ENCODE assay signal across 27 cellular contexts in the genomic region with DNA sequence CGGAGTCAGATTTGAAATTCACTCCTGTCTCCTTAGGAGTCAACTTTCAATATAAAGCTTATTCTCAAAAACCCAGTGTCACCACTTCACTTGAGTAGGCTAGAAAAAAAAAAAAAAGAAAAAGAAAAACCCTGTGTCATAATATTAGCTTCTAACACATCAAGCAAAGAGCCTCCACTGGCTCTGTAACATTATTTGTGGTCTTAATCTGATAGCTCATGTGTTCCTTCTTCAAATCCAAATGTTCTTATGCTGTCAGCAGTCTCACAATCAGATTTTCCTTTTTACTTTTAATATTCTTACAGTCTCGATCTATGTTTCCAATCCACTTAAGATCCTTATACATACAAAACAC. TPM values are rescaled to one million over a fixed set of nuclear protein-coding genes. Genes with fewer than 3 reads are reported as not detected.
A peak's percentile ranks its signal among the peaks of the same experiment; 100 is the strongest.
DNase-seq lines count a peak whose midpoint lies in the region; ATAC-seq, FAIRE-seq and TF ChIP-seq lines count a peak whose summit lies in the region.
"Had no signal": no experiment of that assay in that cellular context is flagged by ENCODE, and none has a peak within 500 bp of the region (broad histone marks: within the 10 kb centered on the region; RNA-seq: fewer than 3 reads in every experiment).

No MANE protein-coding gene starts in this region.

- no peak for FAIRE-seq in K562 (lab: Jason Lieb, UNC)
- FAIRE-seq: colon, GM12891 had no signal

- no peak overlapping the region for H3K27ac ChIP-seq in HCT116 (ENCODE audit: low read depth, low read length)
- H3K27ac ChIP-seq in K562 (ENCODE audit: extremely low read depth, low read depth, low read length), result peak overlapping the region; percentile 65
- peak overlapping the region; percentile 51 for H3K27ac ChIP-seq in neutrophil
- H3K27ac ChIP-seq: heart left ventricle, PC-9, skin epidermis, upper lobe of right lung had no signal

- no peak overlapping the region for H3K4me3 Mint-ChIP-seq in activated T-cell treated with anti-CD3 and anti-CD28 coated beads, Interleukin-2, amount 50 U/mL, for 72 hours
- H3K4me3 Mint-ChIP-seq: activated B cell treated with CpG ODN at 0.5 μM for 24 hours; effector memory CD8-positive, alpha-beta T cell had no signal

- H3K9me3 ChIP-seq in HCT116 (ENCODE audit: control insufficient read depth in 1 of 2, insufficient read depth in 1 of 2, low read depth in 1 of 2, low read length in 2 of 2), result no peaks in the 10 kb centered on the region
- no peaks in the 10 kb centered on the region for H3K9me3 ChIP-seq in K562 (replicated peaks; ENCODE audit: control insufficient read depth, insufficient read depth, low read depth, low read length)
- H3K9me3 ChIP-seq in neutrophil, result no peaks in the 10 kb centered on the region
- H3K9me3 ChIP-seq: HAP-1, heart left ventricle, upper lobe of right lung had no signal

- H3K9me3 Mint-ChIP-seq in activated T-cell treated with anti-CD3 and anti-CD28 coated beads, Interleukin-2, amount 50 U/mL, for 72 hours, result no peaks in the 10 kb centered on the region
- H3K9me3 Mint-ChIP-seq: activated B cell treated with CpG ODN at 0.5 μM for 24 hours; effector memory CD8-positive, alpha-beta T cell had no signal

- intact Hi-C loops in HCT116 (cut with micrococcal nuclease), result no loop called here
- intact Hi-C loops in K562 (cut with micrococcal nuclease), result loop anchor here (2.0 to 5.0 kb wide), 2 partner anchors 23 to 103 kb away; a partner anchor contains a TSS

- 69% methylated on average over 2 of the region's 2 CpGs for WGBS in K562 (ENCODE audit: insufficient coverage, low coverage, missing lambda C conversion rate)

- H3K9me1 ChIP-seq in K562 (ENCODE audit: control insufficient read depth, insufficient read depth, low read length), result no peaks in the 10 kb centered on the region

- RAD21 ChIA-PET in HCT116 (lab: Charles Lee; ENCODE audit: low non-redundant PET in 1 of 2, low total read pairs in 2 of 2, uncharacterized antibody in 2 of 2, unreplicated experiment in 2 of 2), result no interaction called here

- no peaks in the 10 kb centered on the region for H3K27me3 ChIP-seq in HCT116 (ENCODE audit: insufficient read depth, low read length)
- H3K27me3 ChIP-seq in K562 (ENCODE audit: control insufficient read depth in 2 of 2, insufficient read depth in 2 of 2, low read length in 2 of 2), result no peaks in the 10 kb centered on the region
- H3K27me3 ChIP-seq in neutrophil, result no peaks in the 10 kb centered on the region
- H3K27me3 ChIP-seq: heart left ventricle, upper lobe of right lung had no signal

- peaks cover 7 to 49% of the 10 kb centered on the region in 2 donors for H3K36me3 Mint-ChIP-seq in activated T-cell treated with anti-CD3 and anti-CD28 coated beads, Interleukin-2, amount 50 U/mL, for 72 hours (ENCODE audit: insufficient read depth in 2 of 2)

- H3K9ac ChIP-seq in HCT116 (ENCODE audit: low read length) (no peak overlapping the region), K562 (ENCODE audit: insufficient read depth in 1 of 2, low read depth in 2 of 2, low read length in 2 of 2) (peak overlapping the region in 1 of 2 experiments; percentile 1; a peak in 1 of 4 replicates)

- TF ChIP-seq POLR2A in HCT116 (IDR thresholded peaks at IDR 0.05; ENCODE audit: borderline replicate concordance, extremely low read depth, insufficient read depth, insufficient read length) (no peak), K562 (conservative IDR thresholded peaks at IDR 0.05) (no peak)

- no peaks in the 10 kb centered on the region for H3K9me2 ChIP-seq in HCT116 (ENCODE audit: insufficient read depth)

- no peak for DNase-seq in activated T-cell treated with anti-CD3 and anti-CD28 coated beads, Interleukin-2, amount 50 U/mL, for 72 hours
- DNase-seq in activated T-cell treated with anti-CD3 and anti-CD28 coated beads, Interleukin-2, amount 50 U/mL, for 48 hours, result no peak
- DNase-seq in HCT116 (ENCODE audit: low read depth, low spot score) (no peak), K562 (ENCODE audit: extremely low read depth in 1 of 4, low spot score in 3 of 4) (no peak), COLO829 (ENCODE audit: low spot score) (no peak)
- no peak for DNase-seq in effector CD8-positive, alpha-beta T cell (lab: John Stamatoyannopoulos, UW)
- DNase-seq: ACHN; activated B cell treated with CpG ODN at 0.5 μM for 24 hours; activated T-cell treated with anti-CD3 and anti-CD28 coated beads, Interleukin-2, amount 50 U/mL, for 1 hour; Calu3; effector memory CD8-positive, alpha-beta T cell; heart left ventricle; NCI-H1105 treated with DMSO at 0.1 percent for 48 hours; NCI-H2081; NCI-H510A treated with DMSO at 0.1 percent for 48 hours; PC-9; Right ventricle myocardium superior; stimulated activated CD4-positive, alpha-beta T cell treated with anti-CD3 and anti-CD28 coated beads, Interleukin-1b, Interleukin-23, amount 100 ng/mL, for 48 hours; substantia nigra; T1000; upper lobe of right lung had no signal

- BruUV-seq in HCT116 (replicated peaks; lab: Mats Ljungman, UMichigan) (TSS peak; percentile 5), K562 (replicated peaks; lab: Mats Ljungman, UMichigan) (no TSS peak)

- peak overlapping the region; percentile 41 for H3K27ac Mint-ChIP-seq in activated T-cell treated with anti-CD3 and anti-CD28 coated beads, Interleukin-2, amount 50 U/mL, for 72 hours

- H3K4me3 ChIP-seq in HCT116 (replicated peaks in 1 of 2; ENCODE audit: low read depth in 1 of 2, low read length in 2 of 2), result no peak overlapping the region
- no peak overlapping the region for H3K4me3 ChIP-seq in K562
- no peak overlapping the region for H3K4me3 ChIP-seq in neutrophil (ENCODE audit: low read depth in 1 of 2, low read length in 1 of 2)
- H3K4me3 ChIP-seq: HAP-1, heart left ventricle, PC-9, skin epidermis, upper lobe of right lung had no signal

- POLR2A ChIA-PET in HCT116 (lab: Charles Lee), result no interaction called here
- POLR2A ChIA-PET in K562 (lab: Yijun Ruan, JAX), result interaction anchor here (0.6 to 3.9 kb wide), 5 partner anchors 9 to 25 kb away, joined by 3 to 10 read pairs (median 4); no protein-coding TSS in a partner anchor

- H4K20me1 ChIP-seq in HCT116 (ENCODE audit: insufficient read depth), result no peaks in the 10 kb centered on the region
- H4K20me1 ChIP-seq in K562 (replicated peaks; ENCODE audit: control insufficient read depth, insufficient read depth, low read length), result no peaks in the 10 kb centered on the region

- TF ChIP-seq RAD21 in HCT116 (IDR thresholded peaks at IDR 0.05; ENCODE audit: low read depth) (no peak), K562 (CRISPR knock-in tag; conservative IDR thresholded peaks at IDR 0.05 in 1 of 2, IDR thresholded peaks at IDR 0.05 in 1 of 2) (no peak)

- in situ Hi-C loops in K562 (cut with MboI), result no loop called here

- TF ChIP-seq CTCF in HCT116 (IDR thresholded peaks at IDR 0.05 in 2 of 3, conservative IDR thresholded peaks at IDR 0.05 in 1 of 3; ENCODE audit: borderline replicate concordance in 1 of 3, insufficient read depth in 1 of 3, low read depth in 2 of 3, low read length in 2 of 3), result no peak
- TF ChIP-seq CTCF in K562 (IDR thresholded peaks at IDR 0.05 in 2 of 3, conservative IDR thresholded peaks at IDR 0.05 in 1 of 3; ENCODE audit: insufficient read depth in 2 of 3, low read depth in 1 of 3, low read length in 3 of 3), result no peak
- TF ChIP-seq CTCF in neutrophil (IDR thresholded peaks at IDR 0.05), result no peak

- H3K36me3 ChIP-seq in HCT116 (ENCODE audit: control insufficient read depth in 1 of 2, insufficient read depth in 2 of 2, low read length in 2 of 2), result peaks cover 27 to 53% of the 10 kb centered on the region in 2 experiments; a peak in 3 of 4 replicates
- peaks cover 88% of the 10 kb centered on the region for H3K36me3 ChIP-seq in K562 (ENCODE audit: control insufficient read depth, insufficient read depth, low read length)
- H3K36me3 ChIP-seq in neutrophil, result peaks cover 59% of the 10 kb centered on the region

- H2AFZ ChIP-seq in HCT116 (ENCODE audit: low read depth, low read length, poor library complexity, severe bottlenecking) (no peak overlapping the region), K562 (ENCODE audit: low read depth, low read length) (no peak overlapping the region)
- H2AFZ ChIP-seq: PC-9 had no signal

- H3K4me1 Mint-ChIP-seq in activated T-cell treated with anti-CD3 and anti-CD28 coated beads, Interleukin-2, amount 50 U/mL, for 72 hours (ENCODE audit: low read depth), result peaks cover 25% of the 10 kb centered on the region

- no peak for TF ChIP-seq EP300 in K562 (IDR thresholded peaks at IDR 0.05; ENCODE audit: low read length)

- no peak for ATAC-seq in activated T-cell treated with anti-CD3 and anti-CD28 coated beads, Interleukin-2, amount 50 U/mL, for 72 hours (replicated peaks in 1 of 2)
- ATAC-seq in HCT116, result no peak
- peak; percentile 18 for ATAC-seq in K562
- ATAC-seq in GM21737 (IDR thresholded peaks at IDR 0.05; ENCODE audit: unreplicated experiment), result no peak
- ATAC-seq: effector memory CD8-positive, alpha-beta T cell; heart left ventricle; upper lobe of right lung had no signal

- H3K4me1 ChIP-seq in HCT116 (ENCODE audit: control insufficient read depth in 1 of 2, insufficient read depth in 2 of 2, low read length in 2 of 2) (no peaks in the 10 kb centered on the region), K562 (replicated peaks in 1 of 2; ENCODE audit: control insufficient read depth in 2 of 2, insufficient read depth in 2 of 2, low read length in 2 of 2) (peaks cover 0 to 12% of the 10 kb centered on the region in 2 experiments; a peak in 3 of 5 replicates), neutrophil (ENCODE audit: control insufficient read depth in 1 of 2, insufficient read depth in 1 of 2, low read depth in 1 of 2, low read length in 1 of 2) (peaks cover 15 to 22% of the 10 kb centered on the region in 2 experiments)
- H3K4me1 ChIP-seq: HAP-1, heart left ventricle, upper lobe of right lung had no signal

- no peaks in the 10 kb centered on the region for H3K27me3 Mint-ChIP-seq in activated T-cell treated with anti-CD3 and anti-CD28 coated beads, Interleukin-2, amount 50 U/mL, for 72 hours (ENCODE audit: low read depth)
- H3K27me3 Mint-ChIP-seq: activated B cell treated with CpG ODN at 0.5 μM for 24 hours; effector memory CD8-positive, alpha-beta T cell had no signal

- H3K79me2 ChIP-seq in HCT116 (ENCODE audit: insufficient read depth, low read length) (no peaks in the 10 kb centered on the region), K562 (ENCODE audit: control insufficient read depth, insufficient read depth, low read length) (no peaks in the 10 kb centered on the region)

- CTCF ChIA-PET in HCT116 (lab: Charles Lee), result interaction anchor here (0.6 kb wide), 1 partner anchor 178 kb away, joined by 4 read pairs; no protein-coding TSS in a partner anchor
- CTCF ChIA-PET in K562 (lab: Yijun Ruan, JAX; ENCODE audit: low intra/inter-chr PET ratio), result interaction anchor here (0.7 kb wide), 1 partner anchor 1303 kb away, joined by 3 read pairs; no protein-coding TSS in a partner anchor

- H3K4me2 ChIP-seq in HCT116 (ENCODE audit: low read length) (no peak overlapping the region), K562 (ENCODE audit: insufficient read depth, low read length) (no peak overlapping the region)
- H3K4me2 ChIP-seq: PC-9 had no signal

RNA-seq across cellular contexts. Expression of a gene that starts 26.1 kb away (rescaled TPM):
- 100 to 1,000 TPM in 1 of 2 donors, 10 to 100 TPM in 1; 98.7 to 113 TPM for total RNA-seq in activated T-cell treated with anti-CD3 and anti-CD28 coated beads, Interleukin-2, amount 50 U/mL, for 72 hours
- 83.7 TPM for total RNA-seq in HCT116 (2021; ENCODE audit: unreplicated experiment)
- 25.3 and 43.6 TPM in 2 replicates for polyA plus RNA-seq in HCT116 (2012)
- 31.2 and 55.3 TPM in 2 replicates for total RNA-seq in K562 (2011; cell fraction: chromatin; rRNA removed; ENCODE audit: low replicate concordance)
- 26.8 and 29.9 TPM in 2 replicates for total RNA-seq in K562 (2011; cell fraction: nucleolus; rRNA removed)
- total RNA-seq in K562 (2011; cell fraction: nucleoplasm; rRNA removed), result 37.0 and 42.7 TPM in 2 replicates
- 255 and 285 TPM in 2 replicates for total RNA-seq in K562 (2014; rRNA removed)
- total RNA-seq in K562 (2014; rRNA removed; fragmentation: Illumina TruSeq; extraction: Trizol), result 328 and 358 TPM in 2 replicates
- 335 and 358 TPM in 2 replicates for total RNA-seq in K562 (2015; rRNA removed; fragmentation: Illumina TruSeq; extraction: Trizol)
- total RNA-seq in K562 (2021), result 234 and 247 TPM in 2 replicates
- polyA plus RNA-seq in K562 (2011; rRNA removed), result 192 and 328 TPM in 2 replicates
- 123 and 150 TPM in 2 replicates for polyA plus RNA-seq in K562 (2011; cell fraction: cytosol; rRNA removed)
- 65.8 and 83.7 TPM in 2 replicates for polyA plus RNA-seq in K562 (2011; cell fraction: nucleus; rRNA removed)
- 199 and 249 TPM in 2 replicates for polyA plus RNA-seq in K562 (2012)
- 380 and 427 TPM in 2 replicates for polyA plus RNA-seq in K562 (2014; fragmentation: Illumina TruSeq; extraction: Trizol)
- polyA plus RNA-seq in K562 (2014; fragmentation: Nextera tagmentation; extraction: Ambion mirVana), result 10 to 100 TPM; 54.5 to 88.1 TPM
- 362 and 383 TPM in 2 replicates for polyA plus RNA-seq in K562 (2014; rRNA removed)
- 112 and 114 TPM in 2 replicates for polyA minus RNA-seq in K562 (2011; rRNA and poly(A)+ RNA removed)
- polyA minus RNA-seq in K562 (2011; cell fraction: cytosol; rRNA and poly(A)+ RNA removed), result 43.6 and 73.7 TPM in 2 replicates
- polyA minus RNA-seq in K562 (2011; cell fraction: nucleus; rRNA and poly(A)+ RNA removed), result 22.2 and 30.8 TPM in 2 replicates
